1 cellular context compared by ENCODE assay signal in genomic region chr6:110951986-110952794, GRCh38.
A peak's percentile ranks its signal among the peaks of the same experiment; 100 is the strongest.
TF ChIP-seq lines count a peak whose summit lies in the region.

No MANE protein-coding gene starts in this region.

TF ChIP-seq in HepG2, 621 proteins besides CTCF, POLR2A, EP300 and RAD21 (continued from another document and continues in another):
- TF ChIP-seq GLMP (CRISPR knock-in tag; IDR thresholded peaks at IDR 0.05; ENCODE audit: borderline replicate concordance) (no peak), NONO (IDR thresholded peaks at IDR 0.05) (no peak), NONO (CRISPR knock-in tag; conservative IDR thresholded peaks at IDR 0.05) (no peak), KDM3A (CRISPR knock-in tag; IDR thresholded peaks at IDR 0.05; ENCODE audit: low read depth) (0 out of 2 replicates have a peak, but pooled peaks have one; percentile 29), ZNF766 (CRISPR knock-in tag; IDR thresholded peaks at IDR 0.05; ENCODE audit: borderline replicate concordance) (no peak), HDAC2 (CRISPR knock-in tag; IDR thresholded peaks at IDR 0.05) (peak; percentile 89), TGIF2 (CRISPR knock-in tag; IDR thresholded peaks at IDR 0.05) (0 out of 2 replicates have a peak, but pooled peaks have one; percentile 32), ZNF589 (CRISPR knock-in tag; conservative IDR thresholded peaks at IDR 0.05) (no peak), YEATS4 (CRISPR knock-in tag; IDR thresholded peaks at IDR 0.05; ENCODE audit: borderline replicate concordance) (no peak), ZNF713 (CRISPR knock-in tag; IDR thresholded peaks at IDR 0.05) (no peak), YEATS2 (CRISPR knock-in tag; IDR thresholded peaks at IDR 0.05; ENCODE audit: borderline replicate concordance) (peak; percentile 78; the same call in 1 of the 2 replicates), ZNF292 (CRISPR knock-in tag; IDR thresholded peaks at IDR 0.05; ENCODE audit: borderline replicate concordance, low read depth) (peak; percentile 72; the same call in 1 of the 2 replicates), ZMYM2 (CRISPR knock-in tag; IDR thresholded peaks at IDR 0.05) (no peak), ZEB1 (IDR thresholded peaks at IDR 0.05; ENCODE audit: insufficient replicate concordance, low read depth) (no peak), ZBTB42 (CRISPR knock-in tag; IDR thresholded peaks at IDR 0.05) (no peak), ZNF557 (CRISPR knock-in tag; IDR thresholded peaks at IDR 0.05) (no peak; the same call in 1 of the 2 replicates), FOXC1 (CRISPR knock-in tag; IDR thresholded peaks at IDR 0.05; ENCODE audit: borderline replicate concordance) (no peak), RARA (CRISPR knock-in tag; IDR thresholded peaks at IDR 0.05) (peak; percentile 57; the same call in 1 of the 2 replicates), ZNF17 (CRISPR knock-in tag; IDR thresholded peaks at IDR 0.05) (no peak), SP2 (CRISPR knock-in tag; IDR thresholded peaks at IDR 0.05) (no peak), ZKSCAN5 (CRISPR knock-in tag; IDR thresholded peaks at IDR 0.05) (no peak), HNRNPUL1 (IDR thresholded peaks at IDR 0.05; ENCODE audit: low read depth, low read length) (0 out of 2 replicates have a peak, but pooled peaks have one; percentile 17), ZNF282 (IDR thresholded peaks at IDR 0.05; ENCODE audit: partially characterized antibody) (no peak), ZBTB4 (CRISPR knock-in tag; IDR thresholded peaks at IDR 0.05; ENCODE audit: borderline replicate concordance) (no peak), SP140L (CRISPR knock-in tag; IDR thresholded peaks at IDR 0.05; ENCODE audit: borderline replicate concordance) (no peak), SNAPC5 (CRISPR knock-in tag; IDR thresholded peaks at IDR 0.05; ENCODE audit: borderline replicate concordance) (no peak), MEIS1 (CRISPR knock-in tag; IDR thresholded peaks at IDR 0.05; ENCODE audit: borderline replicate concordance) (peak; percentile 31; the same call in 1 of the 2 replicates), ZNF24 (IDR thresholded peaks at IDR 0.05) (no peak), IKZF1 (IDR thresholded peaks at IDR 0.05) (no peak), PITX1 (CRISPR knock-in tag; IDR thresholded peaks at IDR 0.05) (peak; percentile 62), ZNF205 (CRISPR knock-in tag; IDR thresholded peaks at IDR 0.05) (no peak), MAFG (CRISPR knock-in tag; IDR thresholded peaks at IDR 0.05) (no peak), ZNF10 (CRISPR knock-in tag; IDR thresholded peaks at IDR 0.05; ENCODE audit: borderline replicate concordance, low read depth) (no peak), ZNF432 (CRISPR knock-in tag; IDR thresholded peaks at IDR 0.05; ENCODE audit: borderline replicate concordance) (no peak), PAX8 (CRISPR knock-in tag; IDR thresholded peaks at IDR 0.05; ENCODE audit: borderline replicate concordance) (no peak), TP53 (CRISPR knock-in tag; conservative IDR thresholded peaks at IDR 0.05) (no peak), HMG20A (CRISPR knock-in tag; IDR thresholded peaks at IDR 0.05; ENCODE audit: borderline replicate concordance) (peak; percentile 86; the same call in 1 of the 2 replicates), MZF1 (CRISPR knock-in tag; IDR thresholded peaks at IDR 0.05; ENCODE audit: borderline replicate concordance) (no peak), ZMAT3 (CRISPR knock-in tag; conservative IDR thresholded peaks at IDR 0.05) (no peak), NR1H2 (CRISPR knock-in tag; IDR thresholded peaks at IDR 0.05; ENCODE audit: borderline replicate concordance, low read depth) (no peak), GTF2F1 (IDR thresholded peaks at IDR 0.05; ENCODE audit: low read length) (no peak), ATF2 (CRISPR knock-in tag; IDR thresholded peaks at IDR 0.05) (peak; percentile 54; the same call in 1 of the 2 replicates), TBL1XR1 (IDR thresholded peaks at IDR 0.05; ENCODE audit: borderline replicate concordance, low read length, partially characterized antibody) (no peak), SUZ12 (IDR thresholded peaks at IDR 0.05; ENCODE audit: low read depth, low read length) (no peak), ZNF274 (CRISPR knock-in tag; IDR thresholded peaks at IDR 0.05) (no peak), GMEB2 (CRISPR knock-in tag; IDR thresholded peaks at IDR 0.05; ENCODE audit: low read depth) (no peak), RBM39 (IDR thresholded peaks at IDR 0.05; ENCODE audit: low read depth, low read length, poor library complexity, severe bottlenecking) (no peak), ZSCAN5A (CRISPR knock-in tag; IDR thresholded peaks at IDR 0.05; ENCODE audit: borderline replicate concordance) (no peak), LBX2 (CRISPR knock-in tag; IDR thresholded peaks at IDR 0.05; ENCODE audit: borderline replicate concordance) (no peak), CREB3 (CRISPR knock-in tag; IDR thresholded peaks at IDR 0.05) (no peak), GATAD2A (CRISPR knock-in tag; IDR thresholded peaks at IDR 0.05) (peak; percentile 91), IKZF4 (CRISPR knock-in tag; IDR thresholded peaks at IDR 0.05; ENCODE audit: borderline replicate concordance, low read depth, not compliant biosample characterization) (no peak), ZNF652 (CRISPR knock-in tag; IDR thresholded peaks at IDR 0.05; ENCODE audit: borderline replicate concordance, low read depth) (no peak), HOXD1 (CRISPR knock-in tag; IDR thresholded peaks at IDR 0.05) (no peak), ATF1 (CRISPR knock-in tag; IDR thresholded peaks at IDR 0.05) (no peak), ZHX1 (CRISPR knock-in tag; IDR thresholded peaks at IDR 0.05; ENCODE audit: low read depth) (peak; percentile 57; the same call in 1 of the 2 replicates), SIN3B (IDR thresholded peaks at IDR 0.05; ENCODE audit: low read length) (no peak), KDM1A (CRISPR knock-in tag; IDR thresholded peaks at IDR 0.05) (no peak), ZNF574 (CRISPR knock-in tag; IDR thresholded peaks at IDR 0.05) (no peak)
